ENCODE assay signal across 16 cellular contexts in genomic region chr11:75272391-75272790, GRCh38. TPM values are rescaled to one million over a fixed set of nuclear protein-coding genes. Genes with fewer than 3 reads are reported as not detected.
A peak's percentile ranks its signal among the peaks of the same experiment; 100 is the strongest.
DNase-seq lines count a peak whose midpoint lies in the region; ATAC-seq and TF ChIP-seq lines count a peak whose summit lies in the region.
"Had no signal": no experiment of that assay in that cellular context is flagged by ENCODE, and none has a peak within 500 bp of the region (broad histone marks: within the 10 kb centered on the region; RNA-seq: fewer than 3 reads in every experiment).

No MANE protein-coding gene starts in this region.

- CTCF ChIA-PET in activated CD4-positive, alpha-beta memory T cell treated with anti-CD3 and anti-CD28 coated beads, Interleukin-2, amount 10 ng/mL, durations not matched to agents 7 days and 5 days (lab: Charles Lee), result interaction anchor here (0.7 to 9.0 kb wide), 7 partner anchors 17 to 130 kb away, joined by 3 to 97 read pairs (median 4); partner anchors contain the start of gene TPBGL
- CTCF ChIA-PET in activated CD4-positive, alpha-beta memory T cell treated with anti-CD3 and anti-CD28 coated beads for 36 hours (lab: Charles Lee), result interaction anchor here (0.6 to 15.2 kb wide), 7 partner anchors 8 to 343 kb away, joined by 3 to 435 read pairs (median 9); no protein-coding TSS in a partner anchor
- CTCF ChIA-PET in activated CD8-positive, alpha-beta T cell treated with anti-CD3 and anti-CD28 coated beads for 36 hours (lab: Charles Lee), result interaction anchor here (1.0 to 13.4 kb wide), 7 partner anchors 9 to 260 kb away, joined by 3 to 442 read pairs (median 19); partner anchors contain the start of gene TPBGL
- CTCF ChIA-PET in naive thymus-derived CD4-positive, alpha-beta T cell (lab: Charles Lee), result interaction anchor here (1.3 to 14.8 kb wide), 8 partner anchors 11 to 250 kb away, joined by 3 to 416 read pairs (median 20); partner anchors contain the start of gene TPBGL
- CTCF ChIA-PET in PC-9 (lab: Charles Lee), result interaction anchor here (0.6 kb wide), 1 partner anchor 132 kb away, joined by 3 read pairs; no protein-coding TSS in a partner anchor

- ATAC-seq in activated CD8-positive, alpha-beta T cell treated with anti-CD3 and anti-CD28 coated beads for 36 hours, result no peak
- no peak for ATAC-seq in naive thymus-derived CD4-positive, alpha-beta T cell

- H3K4me3 Mint-ChIP-seq in activated CD4-positive, alpha-beta memory T cell treated with anti-CD3 and anti-CD28 coated beads, Interleukin-2, amount 10 ng/mL, durations not matched to agents 7 days and 5 days, result no peak overlapping the region
- H3K4me3 Mint-ChIP-seq in activated CD4-positive, alpha-beta memory T cell treated with anti-CD3 and anti-CD28 coated beads for 36 hours, result no peak overlapping the region
- no peak overlapping the region for H3K4me3 Mint-ChIP-seq in activated CD8-positive, alpha-beta T cell treated with anti-CD3 and anti-CD28 coated beads for 36 hours
- peak overlapping the region in 4 of 10 donors; percentile 12 to 41 (median 26) for H3K4me3 Mint-ChIP-seq in naive thymus-derived CD4-positive, alpha-beta T cell

- peaks cover 48 to 88% (median 76%) of the 10 kb centered on the region in 11 experiments for H3K36me3 ChIP-seq in BLaER1 treated with 17β-estradiol and CSF1 and Interleukin-3, amounts not matched to agents 10 nM and 100 nM
- peaks cover 0 to 37% (median 4%) of the 10 kb centered on the region in 3 experiments for H3K36me3 ChIP-seq in naive thymus-derived CD4-positive, alpha-beta T cell (ENCODE audit: control insufficient read depth in 2 of 3, insufficient read depth in 3 of 3, low read length in 3 of 3)
- H3K36me3 ChIP-seq in MG63 (no peaks in the 10 kb centered on the region), PC-9 (ENCODE audit: low read depth) (no peaks in the 10 kb centered on the region)
- peaks cover 9% of the 10 kb centered on the region for H3K36me3 ChIP-seq in effector memory CD4-positive, alpha-beta T cell (ENCODE audit: control insufficient read depth, insufficient read depth, low read length)

- POLR2A ChIA-PET in activated CD4-positive, alpha-beta memory T cell treated with anti-CD3 and anti-CD28 coated beads, Interleukin-2, amount 10 ng/mL, durations not matched to agents 7 days and 5 days (lab: Charles Lee), result interaction anchor here (0.9 to 2.2 kb wide), 2 partner anchors 24 to 323 kb away, joined by 3 to 5 read pairs; partner anchors contain the start of genes SPCS2 and XRRA1
- POLR2A ChIA-PET in activated CD4-positive, alpha-beta memory T cell treated with anti-CD3 and anti-CD28 coated beads for 36 hours (lab: Charles Lee), result no interaction called here
- POLR2A ChIA-PET in activated CD8-positive, alpha-beta T cell treated with anti-CD3 and anti-CD28 coated beads for 36 hours (lab: Charles Lee), result no interaction called here
- POLR2A ChIA-PET in naive thymus-derived CD4-positive, alpha-beta T cell (lab: Charles Lee), result interaction anchor here (1.0 to 8.4 kb wide), 6 partner anchors 10 to 130 kb away, joined by 3 to 104 read pairs (median 6); partner anchors contain the start of gene TPBGL
- POLR2A ChIA-PET in PC-9 (lab: Charles Lee; ENCODE audit: unreplicated experiment), result no interaction called here

- H4K20me1 ChIP-seq in BLaER1 treated with 17β-estradiol and CSF1 and Interleukin-3, amounts not matched to agents 10 nM and 100 nM, result peaks cover 0 to 79% (median 0%) of the 10 kb centered on the region in 11 experiments; a peak in 5 of 22 replicates
- no peaks in the 10 kb centered on the region for H4K20me1 ChIP-seq in PC-9 (ENCODE audit: insufficient read depth)

- DNase-seq in activated CD4-positive, alpha-beta memory T cell treated with anti-CD3 and anti-CD28 coated beads, Interleukin-2, amount 10 ng/mL, durations not matched to agents 7 days and 5 days, result no peak
- no peak for DNase-seq in activated CD4-positive, alpha-beta memory T cell treated with anti-CD3 and anti-CD28 coated beads for 36 hours
- peak; percentile 1 for DNase-seq in activated CD8-positive, alpha-beta T cell treated with anti-CD3 and anti-CD28 coated beads for 36 hours
- DNase-seq in naive thymus-derived CD4-positive, alpha-beta T cell, result no peak
- DNase-seq in MG63, result no peak
- DNase-seq in PC-9, result no peak
- no peak for DNase-seq in effector memory CD4-positive, alpha-beta T cell
- DNase-seq: amygdala, caudate nucleus, DMS79 treated with DMSO at 0.1 percent for 48 hours, NCI-H1436, NCI-H2171, trophoblast cell had no signal

- H2AFZ ChIP-seq in PC-9, result no peak overlapping the region

- H3F3A ChIP-seq in PC-9 (ENCODE audit: insufficient read depth, low read depth), result no peaks in the 10 kb centered on the region; the same call in 1 of the 2 replicates

- no peaks in the 10 kb centered on the region for H3K9me3 Mint-ChIP-seq in activated CD4-positive, alpha-beta memory T cell treated with anti-CD3 and anti-CD28 coated beads, Interleukin-2, amount 10 ng/mL, durations not matched to agents 7 days and 5 days
- H3K9me3 Mint-ChIP-seq in activated CD4-positive, alpha-beta memory T cell treated with anti-CD3 and anti-CD28 coated beads for 36 hours, result no peaks in the 10 kb centered on the region
- no peaks in the 10 kb centered on the region for H3K9me3 Mint-ChIP-seq in activated CD8-positive, alpha-beta T cell treated with anti-CD3 and anti-CD28 coated beads for 36 hours
- H3K9me3 Mint-ChIP-seq in naive thymus-derived CD4-positive, alpha-beta T cell, result no peaks in the 10 kb centered on the region
- H3K9me3 Mint-ChIP-seq: memory B cell had no signal

- peak overlapping the region; percentile 62 to 87 (median 76) for H3K4me2 ChIP-seq in BLaER1 treated with 17β-estradiol and CSF1 and Interleukin-3, amounts not matched to agents 10 nM and 100 nM
- H3K4me2 ChIP-seq in PC-9, result no peak overlapping the region

- H3K27me3 Mint-ChIP-seq in activated CD4-positive, alpha-beta memory T cell treated with anti-CD3 and anti-CD28 coated beads, Interleukin-2, amount 10 ng/mL, durations not matched to agents 7 days and 5 days, result no peaks in the 10 kb centered on the region
- H3K27me3 Mint-ChIP-seq in activated CD4-positive, alpha-beta memory T cell treated with anti-CD3 and anti-CD28 coated beads for 36 hours, result no peaks in the 10 kb centered on the region
- no peaks in the 10 kb centered on the region for H3K27me3 Mint-ChIP-seq in activated CD8-positive, alpha-beta T cell treated with anti-CD3 and anti-CD28 coated beads for 36 hours
- no peaks in the 10 kb centered on the region for H3K27me3 Mint-ChIP-seq in naive thymus-derived CD4-positive, alpha-beta T cell
- H3K27me3 Mint-ChIP-seq: memory B cell had no signal

- peak overlapping the region in 2 of 10 experiments; percentile 23 to 24; a peak in 1 of 20 replicates for H3K4me3 ChIP-seq in BLaER1 treated with 17β-estradiol and CSF1 and Interleukin-3, amounts not matched to agents 10 nM and 100 nM
- H3K4me3 ChIP-seq in naive thymus-derived CD4-positive, alpha-beta T cell (ENCODE audit: low read length), result no peak overlapping the region
- H3K4me3 ChIP-seq in MG63 (no peak overlapping the region), PC-9 (no peak overlapping the region)
- no peak overlapping the region for H3K4me3 ChIP-seq in effector memory CD4-positive, alpha-beta T cell (ENCODE audit: insufficient read depth, low read depth, low read length, poor library complexity, severe bottlenecking)

- intact Hi-C loops in activated CD4-positive, alpha-beta memory T cell treated with anti-CD3 and anti-CD28 coated beads for 36 hours (cut with micrococcal nuclease), result no loop called here
- intact Hi-C loops in activated CD8-positive, alpha-beta T cell treated with anti-CD3 and anti-CD28 coated beads for 36 hours (cut with micrococcal nuclease), result loop anchor here (10.0 kb wide), 1 partner anchor 262 kb away; no protein-coding TSS in a partner anchor
- intact Hi-C loops in naive thymus-derived CD4-positive, alpha-beta T cell (cut with micrococcal nuclease), result no loop called here
- intact Hi-C loops in PC-9 (cut with micrococcal nuclease; ENCODE audit: unreplicated experiment), result no loop called here

- H3K9me3 ChIP-seq in BLaER1 treated with 17β-estradiol and CSF1 and Interleukin-3, amounts not matched to agents 10 nM and 100 nM (replicated peaks in 1 of 11), result no peaks in the 10 kb centered on the region
- no peaks in the 10 kb centered on the region for H3K9me3 ChIP-seq in naive thymus-derived CD4-positive, alpha-beta T cell (ENCODE audit: control insufficient read depth in 2 of 3, low read length in 3 of 3)
- no peaks in the 10 kb centered on the region for H3K9me3 ChIP-seq in MG63
- no peaks in the 10 kb centered on the region for H3K9me3 ChIP-seq in PC-9 (ENCODE audit: insufficient read depth, low read depth)
- H3K9me3 ChIP-seq in effector memory CD4-positive, alpha-beta T cell (ENCODE audit: control insufficient read depth, low read length), result no peaks in the 10 kb centered on the region

- H3K36me3 Mint-ChIP-seq in activated CD4-positive, alpha-beta memory T cell treated with anti-CD3 and anti-CD28 coated beads, Interleukin-2, amount 10 ng/mL, durations not matched to agents 7 days and 5 days (ENCODE audit: low read depth), result peaks cover 3% of the 10 kb centered on the region
- H3K36me3 Mint-ChIP-seq in activated CD4-positive, alpha-beta memory T cell treated with anti-CD3 and anti-CD28 coated beads for 36 hours, result peaks cover 2% of the 10 kb centered on the region
- peaks cover 7% of the 10 kb centered on the region for H3K36me3 Mint-ChIP-seq in activated CD8-positive, alpha-beta T cell treated with anti-CD3 and anti-CD28 coated beads for 36 hours (ENCODE audit: low read depth)
- H3K36me3 Mint-ChIP-seq in naive thymus-derived CD4-positive, alpha-beta T cell, result peaks cover under 1 to 21% (median 14%) of the 10 kb centered on the region in 5 donors

- peaks cover 55 to 71% (median 62%) of the 10 kb centered on the region in 10 experiments for H3K4me1 ChIP-seq in BLaER1 treated with 17β-estradiol and CSF1 and Interleukin-3, amounts not matched to agents 10 nM and 100 nM
- peaks cover 37 to 51% of the 10 kb centered on the region in 2 donors for H3K4me1 ChIP-seq in naive thymus-derived CD4-positive, alpha-beta T cell (ENCODE audit: control insufficient read depth in 2 of 2, insufficient read depth in 2 of 2, low read length in 2 of 2)
- H3K4me1 ChIP-seq in PC-9 (replicated peaks; ENCODE audit: insufficient read depth), result no peaks in the 10 kb centered on the region
- peaks cover 28% of the 10 kb centered on the region for H3K4me1 ChIP-seq in effector memory CD4-positive, alpha-beta T cell (ENCODE audit: control insufficient read depth, insufficient read depth, low read length, poor library complexity, severe bottlenecking)

- H3K27ac Mint-ChIP-seq in activated CD4-positive, alpha-beta memory T cell treated with anti-CD3 and anti-CD28 coated beads, Interleukin-2, amount 10 ng/mL, durations not matched to agents 7 days and 5 days, result peak overlapping the region; percentile 49
- no peak overlapping the region for H3K27ac Mint-ChIP-seq in activated CD4-positive, alpha-beta memory T cell treated with anti-CD3 and anti-CD28 coated beads for 36 hours
- H3K27ac Mint-ChIP-seq in activated CD8-positive, alpha-beta T cell treated with anti-CD3 and anti-CD28 coated beads for 36 hours, result peak overlapping the region; percentile 16
- peak overlapping the region; percentile 74 to 99 (median 95) for H3K27ac Mint-ChIP-seq in naive thymus-derived CD4-positive, alpha-beta T cell

- no peaks in the 10 kb centered on the region for H3K79me2 ChIP-seq in PC-9 (ENCODE audit: low read depth)

- H3K27ac ChIP-seq in BLaER1 treated with 17β-estradiol and CSF1 and Interleukin-3, amounts not matched to agents 10 nM and 100 nM, result peak overlapping the region in 10 of 11 experiments; percentile 1 to 82 (median 38); a peak in 15 of 22 replicates
- H3K27ac ChIP-seq in naive thymus-derived CD4-positive, alpha-beta T cell (ENCODE audit: low read depth, low read length), result peak overlapping the region; percentile 71
- H3K27ac ChIP-seq in PC-9, result no peak overlapping the region
- H3K27ac ChIP-seq in effector memory CD4-positive, alpha-beta T cell (ENCODE audit: insufficient read depth, low read length, poor library complexity, severe bottlenecking), result no peak overlapping the region

- no peak for TF ChIP-seq CTCF in activated CD8-positive, alpha-beta T cell treated with anti-CD3 and anti-CD28 coated beads for 36 hours (IDR thresholded peaks at IDR 0.05)
- TF ChIP-seq CTCF in PC-9 (conservative IDR thresholded peaks at IDR 0.05), result no peak

- no peaks in the 10 kb centered on the region for H3K27me3 ChIP-seq in BLaER1 treated with 17β-estradiol and CSF1 and Interleukin-3, amounts not matched to agents 10 nM and 100 nM
- no peaks in the 10 kb centered on the region for H3K27me3 ChIP-seq in naive thymus-derived CD4-positive, alpha-beta T cell (ENCODE audit: control insufficient read depth in 2 of 2, insufficient read depth in 2 of 2, low read length in 2 of 2)
- H3K27me3 ChIP-seq in MG63 (no peaks in the 10 kb centered on the region), PC-9 (ENCODE audit: insufficient read depth, low read depth) (no peaks in the 10 kb centered on the region)
- no peaks in the 10 kb centered on the region for H3K27me3 ChIP-seq in effector memory CD4-positive, alpha-beta T cell (replicated peaks; ENCODE audit: control insufficient read depth, insufficient read depth, low read length, poor library complexity, severe bottlenecking)

- peaks cover 38% of the 10 kb centered on the region for H3K4me1 Mint-ChIP-seq in activated CD4-positive, alpha-beta memory T cell treated with anti-CD3 and anti-CD28 coated beads, Interleukin-2, amount 10 ng/mL, durations not matched to agents 7 days and 5 days
- peaks cover 43% of the 10 kb centered on the region for H3K4me1 Mint-ChIP-seq in activated CD4-positive, alpha-beta memory T cell treated with anti-CD3 and anti-CD28 coated beads for 36 hours (ENCODE audit: low read depth)
- H3K4me1 Mint-ChIP-seq in activated CD8-positive, alpha-beta T cell treated with anti-CD3 and anti-CD28 coated beads for 36 hours (ENCODE audit: low read depth), result peaks cover 40% of the 10 kb centered on the region
- peaks cover 38 to 72% (median 56%) of the 10 kb centered on the region in 7 donors for H3K4me1 Mint-ChIP-seq in naive thymus-derived CD4-positive, alpha-beta T cell

- no TSS peak for BruUV-seq in PC-9 (replicated peaks; lab: Mats Ljungman, UMichigan)

- no peaks in the 10 kb centered on the region for H3K9me2 ChIP-seq in PC-9 (ENCODE audit: insufficient read depth)

- peak overlapping the region; percentile 0 to 60 (median 40); a peak in 10 of 22 replicates for H3K9ac ChIP-seq in BLaER1 treated with 17β-estradiol and CSF1 and Interleukin-3, amounts not matched to agents 10 nM and 100 nM

RNA-seq across cellular contexts. Expression of gene TPBGL, which starts 31.8 kb away (rescaled TPM):
- total RNA-seq in activated CD4-positive, alpha-beta memory T cell treated with anti-CD3 and anti-CD28 coated beads, Interleukin-2, amount 10 ng/mL, durations not matched to agents 7 days and 5 days, result under 1 TPM; 0.28 to 0.38 TPM
- total RNA-seq in activated CD4-positive, alpha-beta memory T cell treated with anti-CD3 and anti-CD28 coated beads for 36 hours, result under 1 TPM in 1 of 2 experiments, not detected in 1; 0.07 TPM
- total RNA-seq in activated CD8-positive, alpha-beta T cell treated with anti-CD3 and anti-CD28 coated beads for 36 hours, result under 1 TPM; 0.18 to 0.20 TPM
- under 1 TPM; 0.15 to 0.58 (median 0.27) TPM for total RNA-seq in naive thymus-derived CD4-positive, alpha-beta T cell
- polyA plus RNA-seq in naive thymus-derived CD4-positive, alpha-beta T cell, result under 1 TPM in 1 of 2 donors, not detected in 1; 0.40 TPM
- total RNA-seq in MG63 (2014; rRNA removed; shearing (Covaris generic); ENCODE audit: low replicate concordance), result not detected in 2 replicates
- not detected in 2 replicates for total RNA-seq in PC-9 (2021)
- polyA plus RNA-seq: neural cell had no signal

Comparison
In these comparisons a context has a peak if more than half of its experiments do, and no peak if none do; other contexts are left out.
1. POLR2A ChIA-PET loops: an anchor here in activated CD4-positive, alpha-beta memory T cell treated with anti-CD3 and anti-CD28 coated beads, Interleukin-2, amount 10 ng/mL, durations not matched to agents 7 days and 5 days (0.9 to 2.2 kb wide) and naive thymus-derived CD4-positive, alpha-beta T cell (1.0 to 8.4 kb wide); none called in activated CD4-positive, alpha-beta memory T cell treated with anti-CD3 and anti-CD28 coated beads for 36 hours, activated CD8-positive, alpha-beta T cell treated with anti-CD3 and anti-CD28 coated beads for 36 hours and PC-9.
2. H3K27ac ChIP-seq: peak in BLaER1 treated with 17β-estradiol and CSF1 and Interleukin-3, amounts not matched to agents 10 nM and 100 nM (10 of 11) and naive thymus-derived CD4-positive, alpha-beta T cell (single experiment); none in PC-9 (single experiment) and effector memory CD4-positive, alpha-beta T cell (single experiment).